ENCODE assay signal across 8 cellular contexts in the genomic region with DNA sequence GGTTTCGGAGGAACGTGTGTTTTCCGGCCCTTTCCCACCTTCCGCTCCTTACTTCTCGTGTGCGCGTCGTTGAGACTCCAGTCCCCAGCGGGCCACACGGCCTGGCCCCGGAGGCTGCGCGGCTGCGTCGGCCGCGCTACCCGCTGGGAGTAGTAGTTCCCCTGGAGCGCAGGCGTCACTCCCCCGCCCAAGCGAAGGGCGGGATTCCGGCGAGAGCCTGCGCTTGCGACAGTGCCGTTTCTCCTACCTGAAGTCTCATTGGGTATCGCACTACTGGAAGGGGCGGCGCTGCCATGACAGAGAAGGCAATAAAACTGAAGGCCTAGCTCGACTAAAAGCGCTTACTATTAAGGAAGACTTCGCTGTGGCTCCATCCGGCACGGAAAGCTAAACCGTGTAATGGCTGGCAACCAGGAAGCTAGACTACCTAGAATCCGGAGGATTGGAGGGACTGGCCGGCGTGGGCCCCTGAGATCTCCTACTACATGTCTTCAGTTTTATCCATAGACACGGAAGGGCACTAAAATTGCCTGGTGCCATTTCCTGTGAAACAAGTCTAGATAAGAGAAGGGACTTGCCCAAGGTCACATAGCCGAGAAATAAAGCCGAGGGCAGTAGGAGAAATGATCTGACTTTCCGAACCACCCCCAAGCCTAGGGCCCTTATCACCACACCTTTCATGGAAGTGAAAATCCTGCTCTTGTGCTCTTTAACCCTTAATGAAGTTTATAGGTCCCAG. TPM values are rescaled to one million over a fixed set of nuclear protein-coding genes. Genes with fewer than 3 reads are reported as not detected.
DNase-seq lines count a peak whose midpoint lies in the region; ATAC-seq and TF ChIP-seq lines count a peak whose summit lies in the region.

No MANE protein-coding gene starts in this region.

- peaks cover 29% of the 10 kb centered on the region for H3K4me1 ChIP-seq in mucosa of descending colon (ENCODE audit: low read depth)

- H3K36me3 ChIP-seq in mucosa of descending colon (ENCODE audit: low read depth): no peaks in the 10 kb centered on the region

- peak overlapping the region; percentile 93 for H3K4me3 ChIP-seq in epithelial cell of proximal tubule (ENCODE audit: low read depth, low read length)
- peak overlapping the region; percentile 94 for H3K4me3 ChIP-seq in mucosa of descending colon

- peak; percentile 100 for DNase-seq in DMS153 treated with DMSO at 0.1 percent for 48 hours (lab: John Stamatoyannopoulos, UW; ENCODE audit: unreplicated experiment)
- DNase-seq in OCI-M2 (lab: John Stamatoyannopoulos, UW; ENCODE audit: unreplicated experiment): peak; percentile 87
- DNase-seq in activated T-cell treated with anti-CD3 and anti-CD28 coated beads, Interleukin-2, amount 50 U/mL, for 1 hour: peak; percentile 94
- DNase-seq in epithelial cell of proximal tubule (ENCODE audit: low read depth): peak; percentile 90
- DNase-seq in mucosa of descending colon: peak; percentile 97 to 99 (median 98)
- DNase-seq in stimulated activated CD8-positive, alpha-beta memory T cell treated with anti-CD3 and anti-CD28 coated beads, Interleukin-4, amount 100 ng/mL, for 24 hours (ENCODE audit: low read depth): peak; percentile 93

- TF ChIP-seq EP300 in Ishikawa (IDR thresholded peaks at IDR 0.05; ENCODE audit: borderline replicate concordance): peak; percentile 15; the same call in 1 of the 2 replicates

- TF ChIP-seq CTCF in epithelial cell of proximal tubule (conservative IDR thresholded peaks at IDR 0.05; ENCODE audit: low read depth, low read length) (no peak), mucosa of descending colon (IDR thresholded peaks at IDR 0.05) (peak; percentile 15)

- ATAC-seq in GM21619 (IDR thresholded peaks at IDR 0.05; ENCODE audit: unreplicated experiment) (peak; percentile 76), mucosa of descending colon (peak; percentile 89)

- H3K9me3 ChIP-seq in mucosa of descending colon: no peaks in the 10 kb centered on the region

- intact Hi-C loops in mucosa of descending colon (cut with DNase I, micrococcal nuclease): no loop called here

- no peak for TF ChIP-seq RAD21 in Ishikawa (IDR thresholded peaks at IDR 0.05; ENCODE audit: low read depth)

TF ChIP-seq in Ishikawa, 13 proteins besides CTCF, POLR2A, EP300 and RAD21:
- TF ChIP-seq TAF1 (IDR thresholded peaks at IDR 0.05; ENCODE audit: low read depth): peak; percentile 52
- TF ChIP-seq MAX (IDR thresholded peaks at IDR 0.05): peak; percentile 71; the same call in 1 of the 2 replicates
- no peak; the same call in 1 of the 2 replicates for TF ChIP-seq NFIC (IDR thresholded peaks at IDR 0.05)
- TF ChIP-seq CEBPB (IDR thresholded peaks at IDR 0.05): peak; percentile 68; the same call in 1 of the 2 replicates
- no peak for TF ChIP-seq ZBTB7A (IDR thresholded peaks at IDR 0.05; ENCODE audit: low read depth)
- TF ChIP-seq REST (IDR thresholded peaks at IDR 0.05; ENCODE audit: low read depth): no peak
- TF ChIP-seq TCF12 (IDR thresholded peaks at IDR 0.05; ENCODE audit: low read depth): peak; percentile 39; the same call in 1 of the 2 replicates
- no peak for TF ChIP-seq TEAD4 (IDR thresholded peaks at IDR 0.05)
- peak; percentile 1; the same call in 1 of the 2 replicates for TF ChIP-seq EGR1 (IDR thresholded peaks at IDR 0.05)
- no peak for TF ChIP-seq USF1 (IDR thresholded peaks at IDR 0.05)
- no peak for TF ChIP-seq YY1 (IDR thresholded peaks at IDR 0.05; ENCODE audit: low read depth)
- TF ChIP-seq FOXM1 (IDR thresholded peaks at IDR 0.05; ENCODE audit: borderline replicate concordance, low read depth): no peak
- peak; percentile 70; the same call in 1 of the 2 replicates for TF ChIP-seq CREB1 (IDR thresholded peaks at IDR 0.05; ENCODE audit: low read depth)

RNA-seq across cellular contexts. Expression of gene TMEM69, which starts 0.8 kb away (rescaled TPM):
- 43.8 and 54.5 TPM in 2 replicates for total RNA-seq in epithelial cell of proximal tubule
- total RNA-seq in mucosa of descending colon: 10 to 100 TPM; 17.2 to 25.5 (median 21.4) TPM

RNA-seq across cellular contexts. Expression of gene GPBP1L1, which starts 0.8 kb away (rescaled TPM):
- total RNA-seq in epithelial cell of proximal tubule (57.1 and 87.8 TPM in 2 replicates), mucosa of descending colon (100 to 1,000 TPM; 167 to 246 (median 179) TPM)

Comparison
In these comparisons a context has a peak if more than half of its experiments do, and no peak if none do; other contexts are left out.
1. Peak in every context shown above with its lines: DNase-seq, ATAC-seq and H3K4me3 ChIP-seq.